ENCODE assay signal across 1 cellular context in genomic region chr11:54979375-54979774, GRCh38.
TF ChIP-seq lines count a peak whose summit lies in the region.

No MANE protein-coding gene starts in this region.

TF ChIP-seq in K562, 482 proteins besides CTCF, POLR2A, EP300 and RAD21 (continued from another document):
- TF ChIP-seq CTCFL (IDR thresholded peaks at IDR 0.05; ENCODE audit: borderline replicate concordance, insufficient read depth, low read depth, low read length, poor library complexity, severe bottlenecking) (no peak), E2F3 (CRISPR knock-in tag; IDR thresholded peaks at IDR 0.05) (no peak), CBFB (CRISPR knock-in tag; IDR thresholded peaks at IDR 0.05) (no peak), HSF4 (CRISPR knock-in tag; IDR thresholded peaks at IDR 0.05; ENCODE audit: borderline replicate concordance) (no peak), ZNF316 (IDR thresholded peaks at IDR 0.05) (peak; percentile 44)
